ENCODE assay signal across 8 cellular contexts in genomic region chr2:109513749-109514588, GRCh38.
A peak's percentile ranks its signal among the peaks of the same experiment; 100 is the strongest.
DNase-seq lines count a peak whose midpoint lies in the region; ATAC-seq and TF ChIP-seq lines count a peak whose summit lies in the region.

No MANE protein-coding gene starts in this region.

- ATAC-seq in HG02973 (IDR thresholded peaks at IDR 0.05; ENCODE audit: unreplicated experiment) = peak; percentile 62
- peak; percentile 50 for ATAC-seq in activated CD8-positive, alpha-beta T cell treated with anti-CD3 and anti-CD28 coated beads for 36 hours

- no peaks in the 10 kb centered on the region for H3K27me3 Mint-ChIP-seq in activated naive CD4-positive, alpha-beta T cell treated with anti-CD3 and anti-CD28 coated beads for 36 hours (ENCODE audit: low read depth)
- H3K27me3 Mint-ChIP-seq in activated CD8-positive, alpha-beta T cell treated with anti-CD3 and anti-CD28 coated beads for 36 hours = no peaks in the 10 kb centered on the region

- CTCF ChIA-PET in activated naive CD4-positive, alpha-beta T cell treated with anti-CD3 and anti-CD28 coated beads for 36 hours (lab: Charles Lee) = interaction anchor here (0.6 kb wide), 1 partner anchor 606 kb away, joined by 5 read pairs; no protein-coding TSS in a partner anchor
- CTCF ChIA-PET in activated CD8-positive, alpha-beta T cell treated with anti-CD3 and anti-CD28 coated beads for 36 hours (lab: Charles Lee) = interaction anchor here (0.8 kb wide), 1 partner anchor 32 kb away, joined by 4 read pairs; no protein-coding TSS in a partner anchor

- intact Hi-C loops in activated naive CD4-positive, alpha-beta T cell treated with anti-CD3 and anti-CD28 coated beads for 36 hours (cut with micrococcal nuclease) = loop anchor here (5.0 kb wide), 2 partner anchors 492 to 527 kb away; partner anchors contain the start of gene EDAR
- intact Hi-C loops in activated CD8-positive, alpha-beta T cell treated with anti-CD3 and anti-CD28 coated beads for 36 hours (cut with micrococcal nuclease) = no loop called here

- H3K27ac ChIP-seq in thymus (ENCODE audit: low read depth) = peak overlapping the region; percentile 84

- no peaks in the 10 kb centered on the region for H3K9me3 ChIP-seq in thymus (ENCODE audit: control insufficient read depth)

- peaks cover 3% of the 10 kb centered on the region for H3K4me1 Mint-ChIP-seq in activated naive CD4-positive, alpha-beta T cell treated with anti-CD3 and anti-CD28 coated beads for 36 hours (ENCODE audit: low read depth)
- H3K4me1 Mint-ChIP-seq in activated CD8-positive, alpha-beta T cell treated with anti-CD3 and anti-CD28 coated beads for 36 hours (ENCODE audit: low read depth) = peaks cover 2% of the 10 kb centered on the region

- no peaks in the 10 kb centered on the region for H3K36me3 ChIP-seq in thymus (ENCODE audit: control insufficient read depth, insufficient read depth)

- no peak overlapping the region for H3K27ac Mint-ChIP-seq in activated naive CD4-positive, alpha-beta T cell treated with anti-CD3 and anti-CD28 coated beads for 36 hours
- H3K27ac Mint-ChIP-seq in activated CD8-positive, alpha-beta T cell treated with anti-CD3 and anti-CD28 coated beads for 36 hours = no peak overlapping the region

- H3K36me3 Mint-ChIP-seq in activated naive CD4-positive, alpha-beta T cell treated with anti-CD3 and anti-CD28 coated beads for 36 hours (ENCODE audit: low read depth) = no peaks in the 10 kb centered on the region
- no peaks in the 10 kb centered on the region for H3K36me3 Mint-ChIP-seq in activated CD8-positive, alpha-beta T cell treated with anti-CD3 and anti-CD28 coated beads for 36 hours (ENCODE audit: low read depth)

- 91% methylated on average over 20 of the region's 20 CpGs for WGBS in thymus

- no peaks in the 10 kb centered on the region for H3K4me1 ChIP-seq in thymus (ENCODE audit: control insufficient read depth, insufficient read depth, low read length)

- no peak overlapping the region for H3K4me3 Mint-ChIP-seq in activated naive CD4-positive, alpha-beta T cell treated with anti-CD3 and anti-CD28 coated beads for 36 hours
- H3K4me3 Mint-ChIP-seq in activated CD8-positive, alpha-beta T cell treated with anti-CD3 and anti-CD28 coated beads for 36 hours = no peak overlapping the region

- no peaks in the 10 kb centered on the region for H3K9me3 Mint-ChIP-seq in activated naive CD4-positive, alpha-beta T cell treated with anti-CD3 and anti-CD28 coated beads for 36 hours
- no peaks in the 10 kb centered on the region for H3K9me3 Mint-ChIP-seq in activated CD8-positive, alpha-beta T cell treated with anti-CD3 and anti-CD28 coated beads for 36 hours

- no peak overlapping the region for H3K4me3 ChIP-seq in thymus (ENCODE audit: low read length)

- POLR2A ChIA-PET in activated CD8-positive, alpha-beta T cell treated with anti-CD3 and anti-CD28 coated beads for 36 hours (lab: Charles Lee) = no interaction called here

- TF ChIP-seq CTCF in activated CD8-positive, alpha-beta T cell treated with anti-CD3 and anti-CD28 coated beads for 36 hours (IDR thresholded peaks at IDR 0.05) = no peak

- peak; percentile 6 for DNase-seq in activated naive CD4-positive, alpha-beta T cell treated with anti-CD3 and anti-CD28 coated beads for 36 hours
- DNase-seq in activated naive CD4-positive, alpha-beta T cell treated with Interleukin-2 at 50 U/mL for 16 hours = no peak
- DNase-seq in activated CD8-positive, alpha-beta T cell treated with anti-CD3 and anti-CD28 coated beads for 36 hours = peak; percentile 54
- DNase-seq in iris pigment epithelial cell (ENCODE audit: low read depth) (peak; percentile 90), OCI-M1 (lab: John Stamatoyannopoulos, UW) (no peak), NCI-H82 treated with DMSO at 0.1 percent for 48 hours (lab: John Stamatoyannopoulos, UW; ENCODE audit: unreplicated experiment) (no peak)

- no peaks in the 10 kb centered on the region for H3K27me3 ChIP-seq in thymus (ENCODE audit: control insufficient read depth, insufficient read depth)

Comparison
In these comparisons a context has a peak if more than half of its experiments do, and no peak if none do; other contexts are left out.
1. DNase-seq: peak in activated naive CD4-positive, alpha-beta T cell treated with anti-CD3 and anti-CD28 coated beads for 36 hours (single experiment), activated CD8-positive, alpha-beta T cell treated with anti-CD3 and anti-CD28 coated beads for 36 hours (single experiment) and iris pigment epithelial cell (single experiment); none in activated naive CD4-positive, alpha-beta T cell treated with Interleukin-2 at 50 U/mL for 16 hours (single experiment), OCI-M1 (single experiment) and NCI-H82 treated with DMSO at 0.1 percent for 48 hours (single experiment).